Comparison of ENCODE assay signal across 24 cellular contexts in the genomic region with DNA sequence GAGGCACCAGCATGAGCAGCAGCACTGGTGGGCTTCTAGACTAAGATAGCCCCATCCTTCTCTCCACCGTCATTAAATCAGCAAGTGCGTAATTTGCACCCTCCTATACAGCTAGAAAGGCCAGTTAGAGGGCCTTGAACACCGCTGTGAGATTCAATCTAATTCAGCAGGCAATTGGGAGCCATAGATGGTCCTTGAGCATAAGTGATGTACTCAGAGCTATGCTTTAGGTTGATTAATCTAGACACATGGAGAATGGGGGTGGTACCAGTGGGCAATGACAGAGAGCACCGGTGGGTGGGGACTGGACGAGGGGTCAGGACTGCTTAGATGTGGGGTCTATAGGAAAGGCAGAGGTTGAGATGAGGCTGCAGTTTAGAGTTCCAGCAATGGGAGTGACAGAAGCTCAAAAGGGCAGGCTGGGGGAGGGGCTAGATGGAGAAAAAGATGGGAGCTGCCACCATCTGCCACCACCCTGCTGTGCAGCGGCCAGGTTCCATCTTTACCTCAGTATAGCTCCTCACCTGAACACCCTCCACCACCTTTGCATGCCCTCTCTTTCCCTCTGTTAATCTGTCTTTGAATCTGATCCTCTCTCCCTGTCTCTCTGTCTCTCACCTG.
"Had no signal": no experiment of that assay in that cellular context is flagged by ENCODE, and none has a peak within 500 bp of the region (broad histone marks: within the 10 kb centered on the region; RNA-seq: fewer than 3 reads in every experiment).

No MANE protein-coding gene starts in this region.

- H3K27me3 ChIP-seq: heart right ventricle, neutrophil, upper lobe of left lung had no signal

- H3K4me3 ChIP-seq: heart right ventricle, thoracic aorta, upper lobe of left lung had no signal

- H3K36me3 Mint-ChIP-seq: naive thymus-derived CD4-positive, alpha-beta T cell; stimulated activated naive B cell treated with anti-CD40 and anti-IgM and Interleukin-4, amounts not matched to agents 10 μg/mL and 1 μg/mL and 100 μg/mL, for 72 hours had no signal

- H3K36me3 ChIP-seq: brain microvascular endothelial cell, heart right ventricle, neutrophil, thoracic aorta, upper lobe of left lung had no signal

- H3K4me3 Mint-ChIP-seq: central memory CD8-positive, alpha-beta T cell; naive thymus-derived CD4-positive, alpha-beta T cell; stimulated activated naive B cell treated with anti-CD40 and anti-IgM and Interleukin-4, amounts not matched to agents 10 μg/mL and 1 μg/mL and 100 μg/mL, for 72 hours had no signal

- H3K9me3 Mint-ChIP-seq: central memory CD8-positive, alpha-beta T cell; stimulated activated naive B cell treated with anti-CD40 and anti-IgM and Interleukin-4, amounts not matched to agents 10 μg/mL and 1 μg/mL and 100 μg/mL, for 72 hours had no signal

- H3K27ac ChIP-seq: brain microvascular endothelial cell, heart right ventricle, neutrophil, parathyroid adenoma, thoracic aorta, upper lobe of left lung had no signal

- ATAC-seq: esophagus mucosa; heart right ventricle; left cardiac atrium; naive thymus-derived CD4-positive, alpha-beta T cell; sciatic nerve; stimulated activated naive B cell treated with anti-CD40 and anti-IgM and Interleukin-4, amounts not matched to agents 10 μg/mL and 1 μg/mL and 100 μg/mL, for 72 hours had no signal

- DNase-seq: activated CD4-positive, alpha-beta T cell treated with anti-CD3 and anti-CD28 coated beads, Interleukin-2, amount 50 U/mL, for 1 hour; activated CD4-positive, CD25-positive, alpha-beta regulatory T cell treated with anti-CD3 and anti-CD28 coated beads, Interleukin-2, amount 50 U/mL, for 72 hours; activated CD8-positive, alpha-beta memory T cell treated with anti-CD3 and anti-CD28 coated beads for 24 hours; activated CD8-positive, alpha-beta memory T cell treated with anti-CD3 and anti-CD28 coated beads, Interleukin-2, amount 50 U/mL, for 48 hours; activated effector memory CD4-positive, alpha-beta T cell treated with Interleukin-2 at 50 U/mL for 16 hours; activated naive CD4-positive, alpha-beta T cell treated with anti-CD3 and anti-CD28 coated beads, Interleukin-2, amount 50 U/mL, for 16 hours; activated T-cell treated with anti-CD3 and anti-CD28 coated beads, Interleukin-2, amount 50 U/mL, for 48 hours; aorta; brain microvascular endothelial cell; cortex of kidney; heart right ventricle; left cardiac atrium; mesenchymal stem cell; naive thymus-derived CD4-positive, alpha-beta T cell; stimulated activated CD4-positive, alpha-beta T cell treated with anti-CD3 and anti-CD28 coated beads, Interleukin-4, amount 100 ng/mL, for 4 hours; stimulated activated naive B cell treated with anti-CD40 and anti-IgM and Interleukin-4, amounts not matched to agents 10 μg/mL and 1 μg/mL and 100 μg/mL, for 72 hours; T1000; upper lobe of left lung had no signal

- H3K9me3 ChIP-seq: heart right ventricle, neutrophil, thoracic aorta, upper lobe of left lung had no signal

- H3K4me1 Mint-ChIP-seq: central memory CD8-positive, alpha-beta T cell; naive thymus-derived CD4-positive, alpha-beta T cell; stimulated activated naive B cell treated with anti-CD40 and anti-IgM and Interleukin-4, amounts not matched to agents 10 μg/mL and 1 μg/mL and 100 μg/mL, for 72 hours had no signal
